21 cellular contexts compared by ENCODE assay signal in genomic region chr5:91409304-91409703, GRCh38. TPM values are rescaled to one million over a fixed set of nuclear protein-coding genes. Genes with fewer than 3 reads are reported as not detected.
DNase-seq lines count a peak whose midpoint lies in the region; ATAC-seq, FAIRE-seq and TF ChIP-seq lines count a peak whose summit lies in the region.
"Had no signal": no experiment of that assay in that cellular context is flagged by ENCODE, and none has a peak within 500 bp of the region (broad histone marks: within the 10 kb centered on the region; RNA-seq: fewer than 3 reads in every experiment).

No MANE protein-coding gene starts in this region.

- no peak overlapping the region for H3K4me3 ChIP-seq in K562
- H3K4me3 ChIP-seq: A549; BLaER1 treated with 17β-estradiol and CSF1 and Interleukin-3, amounts not matched to agents 10 nM and 100 nM had no signal

- TF ChIP-seq CTCF in K562 (IDR thresholded peaks at IDR 0.05 in 2 of 3, conservative IDR thresholded peaks at IDR 0.05 in 1 of 3; ENCODE audit: insufficient read depth in 2 of 3, low read depth in 1 of 3, low read length in 3 of 3), result no peak

- no peak overlapping the region for H3K9ac ChIP-seq in K562 (ENCODE audit: insufficient read depth in 1 of 2, low read depth in 2 of 2, low read length in 2 of 2)
- H3K9ac ChIP-seq: BLaER1 treated with 17β-estradiol and CSF1 and Interleukin-3, amounts not matched to agents 10 nM and 100 nM had no signal

- no peak overlapping the region for H2AFZ ChIP-seq in K562 (ENCODE audit: low read depth, low read length)

- no peak overlapping the region for H3K4me3 Mint-ChIP-seq in stimulated activated naive CD8-positive, alpha-beta T cell treated with anti-CD3 and anti-CD28 coated beads, Interleukin-15, amount 100 ng/mL, for 72 hours
- H3K4me3 Mint-ChIP-seq: B cell; CD4-positive, alpha-beta T cell; CD8-positive, alpha-beta T cell had no signal

- WGBS in K562 (ENCODE audit: insufficient coverage, low coverage, missing lambda C conversion rate), result 59% methylated on average over 1 of the region's 1 CpG

- no peak for DNase-seq in stimulated activated naive CD8-positive, alpha-beta T cell treated with anti-CD3 and anti-CD28 coated beads, Interleukin-15, Interleukin-2, amounts not matched to agents 100 U/mL and 50 U/mL, for 24 hours
- no peak for DNase-seq in stimulated activated naive CD8-positive, alpha-beta T cell treated with anti-CD3 and anti-CD28 coated beads, Interleukin-15, amount 100 ng/mL, for 72 hours
- DNase-seq in K562 (ENCODE audit: extremely low read depth in 1 of 4, low spot score in 3 of 4) (no peak), nucleus accumbens (lab: John Stamatoyannopoulos, UW) (no peak), HK-2 (ENCODE audit: unreplicated experiment) (no peak)
- DNase-seq: AML-193; Caco-2; Calu3; CD4-positive, alpha-beta T cell; CD8-positive, alpha-beta T cell; DMS79 treated with DMSO at 0.1 percent for 48 hours; GF-D8 had no signal

- H3K27me3 ChIP-seq in K562 (ENCODE audit: control insufficient read depth in 2 of 2, insufficient read depth in 2 of 2, low read length in 2 of 2), result no peaks in the 10 kb centered on the region
- H3K27me3 ChIP-seq: BLaER1 treated with 17β-estradiol and CSF1 and Interleukin-3, amounts not matched to agents 10 nM and 100 nM had no signal

- no peaks in the 10 kb centered on the region for H3K27me3 Mint-ChIP-seq in stimulated activated naive CD8-positive, alpha-beta T cell treated with anti-CD3 and anti-CD28 coated beads, Interleukin-15, amount 100 ng/mL, for 72 hours
- H3K27me3 Mint-ChIP-seq: B cell; CD4-positive, alpha-beta T cell had no signal

- no peaks in the 10 kb centered on the region for H3K4me1 ChIP-seq in K562 (replicated peaks in 1 of 2; ENCODE audit: control insufficient read depth in 2 of 2, insufficient read depth in 2 of 2, low read length in 2 of 2)
- H3K4me1 ChIP-seq: Caco-2 had no signal

- ATAC-seq in stimulated activated naive CD8-positive, alpha-beta T cell treated with anti-CD3 and anti-CD28 coated beads, Interleukin-15, Interleukin-2, amounts not matched to agents 100 U/mL and 50 U/mL, for 24 hours, result peak; percentile 9
- no peak for ATAC-seq in stimulated activated naive CD8-positive, alpha-beta T cell treated with anti-CD3 and anti-CD28 coated beads, Interleukin-15, amount 100 ng/mL, for 72 hours
- peak; percentile 48; the same call in 2 of the 3 replicates for ATAC-seq in K562
- ATAC-seq: A549; CD8-positive, alpha-beta T cell had no signal

- TF ChIP-seq POLR2A in K562 (conservative IDR thresholded peaks at IDR 0.05), result no peak

- H4K20me1 ChIP-seq in K562 (replicated peaks; ENCODE audit: control insufficient read depth, insufficient read depth, low read length), result no peaks in the 10 kb centered on the region
- H4K20me1 ChIP-seq: BLaER1 treated with 17β-estradiol and CSF1 and Interleukin-3, amounts not matched to agents 10 nM and 100 nM had no signal

- CTCF ChIA-PET in K562 (lab: Yijun Ruan, JAX; ENCODE audit: low intra/inter-chr PET ratio), result no interaction called here

- in situ Hi-C loops in K562 (cut with MboI), result no loop called here

- no peak overlapping the region for H3K27ac ChIP-seq in K562 (ENCODE audit: extremely low read depth, low read depth, low read length)
- H3K27ac ChIP-seq: 22Rv1; A549; BLaER1 treated with 17β-estradiol and CSF1 and Interleukin-3, amounts not matched to agents 10 nM and 100 nM; C4-2B had no signal

- H3K4me1 Mint-ChIP-seq in stimulated activated naive CD8-positive, alpha-beta T cell treated with anti-CD3 and anti-CD28 coated beads, Interleukin-15, amount 100 ng/mL, for 72 hours, result no peaks in the 10 kb centered on the region
- H3K4me1 Mint-ChIP-seq: B cell had no signal

- H3K9me3 Mint-ChIP-seq in stimulated activated naive CD8-positive, alpha-beta T cell treated with anti-CD3 and anti-CD28 coated beads, Interleukin-15, amount 100 ng/mL, for 72 hours, result no peaks in the 10 kb centered on the region
- H3K9me3 Mint-ChIP-seq: CD4-positive, alpha-beta T cell; CD8-positive, alpha-beta T cell had no signal

- H3K4me2 ChIP-seq in K562 (ENCODE audit: insufficient read depth, low read length), result no peak overlapping the region
- H3K4me2 ChIP-seq: BLaER1 treated with 17β-estradiol and CSF1 and Interleukin-3, amounts not matched to agents 10 nM and 100 nM had no signal

- no peaks in the 10 kb centered on the region for H3K9me3 ChIP-seq in K562 (replicated peaks; ENCODE audit: control insufficient read depth, insufficient read depth, low read depth, low read length)
- H3K9me3 ChIP-seq: A549; BLaER1 treated with 17β-estradiol and CSF1 and Interleukin-3, amounts not matched to agents 10 nM and 100 nM; Caco-2 had no signal

- POLR2A ChIA-PET in K562 (lab: Yijun Ruan, JAX), result interaction anchor here (0.7 to 1.0 kb wide), 2 partner anchors 13 to 28 kb away, joined by 3 to 4 read pairs; no protein-coding TSS in a partner anchor

- FAIRE-seq in K562 (lab: Jason Lieb, UNC), result no peak
- FAIRE-seq: A549, D721Med, G401.6, GM12891, GM19239 had no signal

- TF ChIP-seq EP300 in K562 (IDR thresholded peaks at IDR 0.05; ENCODE audit: low read length), result no peak

- no peak for TF ChIP-seq RAD21 in K562 (CRISPR knock-in tag; conservative IDR thresholded peaks at IDR 0.05 in 1 of 2, IDR thresholded peaks at IDR 0.05 in 1 of 2)

- no peak overlapping the region for H3K27ac Mint-ChIP-seq in stimulated activated naive CD8-positive, alpha-beta T cell treated with anti-CD3 and anti-CD28 coated beads, Interleukin-15, amount 100 ng/mL, for 72 hours
- H3K27ac Mint-ChIP-seq: B cell; CD4-positive, alpha-beta T cell; CD8-positive, alpha-beta T cell had no signal

- no peaks in the 10 kb centered on the region for H3K79me2 ChIP-seq in K562 (ENCODE audit: control insufficient read depth, insufficient read depth, low read length)

- no TSS peak for BruUV-seq in K562 (replicated peaks; lab: Mats Ljungman, UMichigan)

- H3K9me1 ChIP-seq in K562 (ENCODE audit: control insufficient read depth, insufficient read depth, low read length), result no peaks in the 10 kb centered on the region

- H3K36me3 ChIP-seq in K562 (ENCODE audit: control insufficient read depth, insufficient read depth, low read length), result no peaks in the 10 kb centered on the region
- H3K36me3 ChIP-seq: BLaER1 treated with 17β-estradiol and CSF1 and Interleukin-3, amounts not matched to agents 10 nM and 100 nM had no signal

- intact Hi-C loops in K562 (cut with micrococcal nuclease), result no loop called here

TF ChIP-seq in K562, 482 proteins besides CTCF, POLR2A, EP300 and RAD21 (continues in another document):
- TF ChIP-seq ZMIZ1 (IDR thresholded peaks at IDR 0.05; ENCODE audit: low read depth in 2 of 2, low read length in 2 of 2) (0 out of 4 replicates have a peak, but pooled peaks of 1 of the 2 experiments have one; percentile 47), DDX20 (tag; IDR thresholded peaks at IDR 0.05; ENCODE audit: low read depth) (no peak)

RNA-seq across cellular contexts. Expression of gene ARRDC3, which starts 26.2 kb away (rescaled TPM):
- 71.8 and 190 TPM in 2 replicates for total RNA-seq in K562 (2011; cell fraction: chromatin; rRNA removed; ENCODE audit: low replicate concordance)
- 40.0 and 50.7 TPM in 2 replicates for total RNA-seq in K562 (2011; cell fraction: nucleolus; rRNA removed)
- 79.3 and 101 TPM in 2 replicates for total RNA-seq in K562 (2011; cell fraction: nucleoplasm; rRNA removed)
- total RNA-seq in K562 (2014; rRNA removed), result 45.2 and 46.2 TPM in 2 replicates
- 54.4 and 58.1 TPM in 2 replicates for total RNA-seq in K562 (2014; rRNA removed; fragmentation: Illumina TruSeq; extraction: Trizol)
- 36.0 and 39.4 TPM in 2 replicates for total RNA-seq in K562 (2015; rRNA removed; fragmentation: Illumina TruSeq; extraction: Trizol)
- total RNA-seq in K562 (2021), result 42.1 and 49.1 TPM in 2 replicates
- 40.4 and 41.0 TPM in 2 replicates for polyA plus RNA-seq in K562 (2011; rRNA removed)
- polyA plus RNA-seq in K562 (2011; cell fraction: cytosol; rRNA removed), result 6.3 and 18.7 TPM in 2 replicates
- 49.0 and 78.9 TPM in 2 replicates for polyA plus RNA-seq in K562 (2011; cell fraction: nucleus; rRNA removed)
- 27.7 and 35.0 TPM in 2 replicates for polyA plus RNA-seq in K562 (2012)
- 19.3 and 25.5 TPM in 2 replicates for polyA plus RNA-seq in K562 (2014; fragmentation: Illumina TruSeq; extraction: Trizol)
- polyA plus RNA-seq in K562 (2014; fragmentation: Nextera tagmentation; extraction: Ambion mirVana), result 10 to 100 TPM; 23.8 to 30.2 TPM
- polyA plus RNA-seq in K562 (2014; rRNA removed), result 15.3 and 15.9 TPM in 2 replicates
- 193 and 245 TPM in 2 replicates for polyA minus RNA-seq in K562 (2011; rRNA and poly(A)+ RNA removed)
- 88.1 and 97.8 TPM in 2 replicates for polyA minus RNA-seq in K562 (2011; cell fraction: cytosol; rRNA and poly(A)+ RNA removed)
- polyA minus RNA-seq in K562 (2011; cell fraction: nucleus; rRNA and poly(A)+ RNA removed), result 124 and 274 TPM in 2 replicates
